12 cellular contexts compared by ENCODE assay signal in genomic region chr6:17474289-17474688, GRCh38.
A peak's percentile ranks its signal among the peaks of the same experiment; 100 is the strongest.
DNase-seq lines count a peak whose midpoint lies in the region; TF ChIP-seq lines count a peak whose summit lies in the region.
"Had no signal": no experiment of that assay in that cellular context is flagged by ENCODE, and none has a peak within 500 bp of the region (broad histone marks: within the 10 kb centered on the region; RNA-seq: fewer than 3 reads in every experiment).

No MANE protein-coding gene starts in this region.

- DNase-seq in right atrium auricular region (ENCODE audit: low spot score) (no peak), cardiac septum (ENCODE audit: low spot score) (no peak), nephron progenitor cell (no peak), NCI-H1694 treated with DMSO at 0.1 percent for 48 hours (lab: John Stamatoyannopoulos, UW) (no peak), T1000 (lab: John Stamatoyannopoulos, UW) (no peak), G401 (ENCODE audit: low spot score) (no peak)
- DNase-seq: C1 segment of cervical spinal cord, DMS79, KG1, PC-9 had no signal

- H3K27me3 Mint-ChIP-seq in nephron progenitor cell (ENCODE audit: low read depth, poor library complexity): no peaks in the 10 kb centered on the region

- peak overlapping the region; percentile 57 to 88 for H3K27ac ChIP-seq in right atrium auricular region
- peak overlapping the region; percentile 97 for H3K27ac ChIP-seq in skeletal muscle tissue (ENCODE audit: low read depth, low read length)
- H3K27ac ChIP-seq: PC-9, RWPE1 had no signal

- H3K36me3 ChIP-seq in right atrium auricular region (no peaks in the 10 kb centered on the region), skeletal muscle tissue (ENCODE audit: control insufficient read depth in 3 of 3, insufficient read depth in 3 of 3, low read length in 3 of 3) (no peaks in the 10 kb centered on the region)

- peak overlapping the region; percentile 83 for H3K27ac Mint-ChIP-seq in nephron progenitor cell

- H3K4me3 ChIP-seq in right atrium auricular region (no peak overlapping the region), skeletal muscle tissue (ENCODE audit: low read length in 3 of 3) (no peak overlapping the region)
- H3K4me3 ChIP-seq: PC-9 had no signal

- H3K4me1 ChIP-seq in right atrium auricular region (peaks cover 0 to 20% of the 10 kb centered on the region in 2 donors), skeletal muscle tissue (ENCODE audit: control insufficient read depth in 3 of 3, insufficient read depth in 3 of 3, low read length in 3 of 3) (peaks cover 36 to 49% (median 39%) of the 10 kb centered on the region in 3 donors)

- peak overlapping the region; percentile 18 to 63 (median 54) for H3K9ac ChIP-seq in skeletal muscle tissue (ENCODE audit: low read depth in 1 of 3, low read length in 3 of 3)

- H3K4me1 Mint-ChIP-seq in nephron progenitor cell: peaks cover 57% of the 10 kb centered on the region

- intact Hi-C loops in cardiac septum (cut with DNase I): no loop called here

- H3K36me3 Mint-ChIP-seq in nephron progenitor cell (ENCODE audit: low read depth): peaks cover 3% of the 10 kb centered on the region

- no peaks in the 10 kb centered on the region for H3K9me3 ChIP-seq in right atrium auricular region
- no peaks in the 10 kb centered on the region for H3K9me3 ChIP-seq in skeletal muscle tissue (ENCODE audit: control insufficient read depth in 3 of 3, low read length in 3 of 3)

- in situ Hi-C loops in G401 (cut with HindIII; ENCODE audit: low sequenced_read_pairs): no loop called here

- H3K9me3 Mint-ChIP-seq in nephron progenitor cell: no peaks in the 10 kb centered on the region

- H3K4me3 Mint-ChIP-seq in nephron progenitor cell: peak overlapping the region; percentile 52

- no peaks in the 10 kb centered on the region for H3K27me3 ChIP-seq in right atrium auricular region
- H3K27me3 ChIP-seq in skeletal muscle tissue (ENCODE audit: control insufficient read depth in 3 of 3, insufficient read depth in 3 of 3, low read length in 3 of 3): no peaks in the 10 kb centered on the region

- TF ChIP-seq CTCF in right atrium auricular region (IDR thresholded peaks at IDR 0.05): no peak
- TF ChIP-seq CTCF in nephron progenitor cell (IDR thresholded peaks at IDR 0.05): no peak
